ENCODE assay signal across 2 cellular contexts in the genomic region with DNA sequence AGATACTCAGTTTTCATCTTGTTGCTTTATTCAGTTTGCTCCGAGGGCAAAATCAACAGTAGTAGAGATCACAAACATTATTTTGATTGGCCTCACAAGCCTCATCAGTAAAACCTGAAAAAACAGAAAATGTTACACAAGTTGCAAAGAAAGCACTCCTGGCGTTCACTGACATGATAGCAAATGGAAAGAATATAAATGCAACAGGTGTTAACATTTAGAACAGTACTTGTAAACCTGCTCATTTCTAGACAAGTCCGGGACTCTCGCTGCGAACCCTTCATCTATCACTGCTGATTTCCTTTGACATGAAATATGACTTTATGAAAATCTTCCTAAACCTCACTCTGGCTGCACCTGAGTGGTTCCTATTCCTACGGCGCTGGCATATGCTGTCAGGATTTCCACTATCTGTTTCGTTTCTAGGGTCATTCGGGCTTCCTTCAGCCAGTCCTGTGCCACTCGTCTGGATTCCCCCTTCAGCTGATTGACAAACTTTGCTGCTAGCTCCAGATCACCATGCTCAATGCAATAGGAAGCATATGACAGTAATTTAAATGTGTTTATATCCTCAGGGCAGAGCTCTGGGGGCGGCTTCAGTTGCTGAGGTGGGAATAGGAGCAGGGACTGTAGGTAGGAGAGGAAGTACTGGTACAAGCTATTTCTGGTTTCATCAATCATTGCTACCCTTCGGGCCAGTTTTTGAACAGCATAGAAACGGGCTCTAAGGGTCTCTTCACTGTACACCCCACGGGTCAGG.
TF ChIP-seq lines count a peak whose summit lies in the region.

No MANE protein-coding gene starts in this region.

TF ChIP-seq in HEK293, 187 proteins besides CTCF, POLR2A, EP300 and RAD21:
- TF ChIP-seq ZNF175 (tag by site-specific recombination; IDR thresholded peaks at IDR 0.05) (no peak), SCRT2 (tag by site-specific recombination; IDR thresholded peaks at IDR 0.05) (peak; percentile 91), ZFP37 (tag by site-specific recombination; IDR thresholded peaks at IDR 0.05) (no peak), SCRT1 (tag by site-specific recombination; IDR thresholded peaks at IDR 0.05; ENCODE audit: borderline replicate concordance) (peak; percentile 45; the same call in 1 of the 2 replicates)

TF ChIP-seq in GM12878, 131 proteins besides CTCF, POLR2A, EP300 and RAD21:
- TF ChIP-seq ZNF274 (IDR thresholded peaks at IDR 0.05; ENCODE audit: insufficient read depth, insufficient read length) (no peak), CREB1 (IDR thresholded peaks at IDR 0.05; ENCODE audit: low read depth) (no peak), HDAC2 (IDR thresholded peaks at IDR 0.05) (no peak), ZNF592 (IDR thresholded peaks at IDR 0.05) (no peak)
TF ChIP-seq in GM12878: peak in this region for 0.
